ENCODE assay signal across 8 cellular contexts in genomic region chr14:35826952-35827416, GRCh38. TPM values are rescaled to one million over a fixed set of nuclear protein-coding genes. Genes with fewer than 3 reads are reported as not detected.
DNase-seq lines count a peak whose midpoint lies in the region; ATAC-seq and TF ChIP-seq lines count a peak whose summit lies in the region.

No MANE protein-coding gene starts in this region.

- no peak for TF ChIP-seq CTCF in GM23338 (conservative IDR thresholded peaks at IDR 0.05; ENCODE audit: low read depth in 2 of 2)
- TF ChIP-seq CTCF in VCaP (conservative IDR thresholded peaks at IDR 0.05) = no peak
- TF ChIP-seq CTCF in smooth muscle cell (IDR thresholded peaks at IDR 0.05; ENCODE audit: borderline replicate concordance, insufficient read depth, poor library complexity, severe bottlenecking) = no peak

- H3K4me3 Mint-ChIP-seq in GM23338 = peak overlapping the region; percentile 81

- H3F3A ChIP-seq in GM23338 (replicated peaks; ENCODE audit: low read depth) = peaks cover 3% of the 10 kb centered on the region; the same call in 1 of the 2 replicates
- no peaks in the 10 kb centered on the region for H3F3A ChIP-seq in smooth muscle cell (ENCODE audit: low read depth)

- H3K79me2 ChIP-seq in GM23338 (replicated peaks; ENCODE audit: insufficient read depth) (peaks cover 31% of the 10 kb centered on the region), smooth muscle cell (ENCODE audit: low read depth) (peaks cover 35% of the 10 kb centered on the region)

- no peaks in the 10 kb centered on the region for H3K9me2 ChIP-seq in GM23338 (ENCODE audit: insufficient read depth)

- H3K4me3 ChIP-seq in GM23338 = peak overlapping the region; percentile 93
- peak overlapping the region; percentile 76 for H3K4me3 ChIP-seq in right cardiac atrium (ENCODE audit: low read length)
- peak overlapping the region; percentile 89 for H3K4me3 ChIP-seq in smooth muscle cell

- H4K20me1 ChIP-seq in GM23338 (replicated peaks; ENCODE audit: insufficient read depth) (no peaks in the 10 kb centered on the region; the same call in 1 of the 2 replicates), smooth muscle cell (ENCODE audit: low read depth) (no peaks in the 10 kb centered on the region)

- H3K9ac ChIP-seq in smooth muscle cell (ENCODE audit: low read depth) = peak overlapping the region; percentile 56

- H3K9me3 ChIP-seq in right cardiac atrium (ENCODE audit: control insufficient read depth, low read length) (no peaks in the 10 kb centered on the region), smooth muscle cell (replicated peaks; ENCODE audit: low read depth) (no peaks in the 10 kb centered on the region)

- no peaks in the 10 kb centered on the region for H3K27me3 Mint-ChIP-seq in GM23338 (ENCODE audit: insufficient read depth, low read depth, poor library complexity)

- H3K4me1 ChIP-seq in GM23338 (ENCODE audit: insufficient read depth) (peaks cover 7% of the 10 kb centered on the region), right cardiac atrium (ENCODE audit: control insufficient read depth, insufficient read depth, low read length) (no peaks in the 10 kb centered on the region), smooth muscle cell (ENCODE audit: low read depth) (peaks cover 4% of the 10 kb centered on the region)

- DNase-seq in GM23338 (ENCODE audit: low spot score) (no peak), right cardiac atrium (no peak), smooth muscle cell (lab: John Stamatoyannopoulos, UW; ENCODE audit: unreplicated experiment) (no peak), NCI-H2171 treated with DMSO at 0.1 percent for 48 hours (lab: John Stamatoyannopoulos, UW) (no peak), hypothalamus (lab: John Stamatoyannopoulos, UW) (no peak), DMS 273 treated with DMSO at 0.1 percent for 48 hours (lab: John Stamatoyannopoulos, UW) (no peak)

- peaks cover 8% of the 10 kb centered on the region for H3K4me1 Mint-ChIP-seq in GM23338

- intact Hi-C loops in right cardiac atrium (cut with DNase I) = no loop called here

- no peak for ATAC-seq in GM23338
- no peak for ATAC-seq in right cardiac atrium
- no peak for ATAC-seq in GM19467 (IDR thresholded peaks at IDR 0.05; ENCODE audit: unreplicated experiment)

- peaks cover 3% of the 10 kb centered on the region; the same call in 2 of the 3 replicates for H3K9me3 Mint-ChIP-seq in GM23338

- WGBS in right cardiac atrium = 1% methylated on average over 11 of the region's 11 CpGs
- 4% methylated on average over 11 of the region's 11 CpGs for WGBS in smooth muscle cell (ENCODE audit: low lambda C conversion rate)

- peak overlapping the region; percentile 83; the same call in 1 of the 2 replicates for H3K27ac Mint-ChIP-seq in GM23338

- H3K36me3 ChIP-seq in GM23338 (ENCODE audit: insufficient read depth) = no peaks in the 10 kb centered on the region
- no peaks in the 10 kb centered on the region for H3K36me3 ChIP-seq in smooth muscle cell (ENCODE audit: low read depth)

- H3K27me3 ChIP-seq in GM23338 (ENCODE audit: insufficient read depth) = no peaks in the 10 kb centered on the region
- no peaks in the 10 kb centered on the region for H3K27me3 ChIP-seq in right cardiac atrium (ENCODE audit: control insufficient read depth, insufficient read depth)
- H3K27me3 ChIP-seq in smooth muscle cell (ENCODE audit: low read depth) = no peaks in the 10 kb centered on the region

- H2AFZ ChIP-seq in GM23338 = peak overlapping the region; percentile 99
- H2AFZ ChIP-seq in smooth muscle cell (ENCODE audit: low read depth) = peak overlapping the region; percentile 88

- H3K4me2 ChIP-seq in GM23338 (peak overlapping the region; percentile 80), smooth muscle cell (peak overlapping the region; percentile 97)

- peaks cover 8% of the 10 kb centered on the region for H3K36me3 Mint-ChIP-seq in GM23338 (ENCODE audit: low read depth)

- H3K27ac ChIP-seq in GM23338 (ENCODE audit: low read depth) = peak overlapping the region; percentile 92
- H3K27ac ChIP-seq in VCaP = peak overlapping the region; percentile 95
- H3K27ac ChIP-seq in right cardiac atrium (ENCODE audit: low read length) = peak overlapping the region; percentile 65
- peak overlapping the region; percentile 91 for H3K27ac ChIP-seq in smooth muscle cell (ENCODE audit: low read depth)

TF ChIP-seq in GM23338, 12 proteins besides CTCF, POLR2A, EP300 and RAD21 (continues in another document):
- TF ChIP-seq CREB1 (CRISPR knock-in tag; IDR thresholded peaks at IDR 0.05; ENCODE audit: low read depth) = no peak
- no peak for TF ChIP-seq NANOG (IDR thresholded peaks at IDR 0.05; ENCODE audit: borderline replicate concordance)
- no peak for TF ChIP-seq ZNF331 (CRISPR knock-in tag; IDR thresholded peaks at IDR 0.05; ENCODE audit: low read depth)
- no peak for TF ChIP-seq ETS1 (IDR thresholded peaks at IDR 0.05)
- no peak for TF ChIP-seq STAT1 (IDR thresholded peaks at IDR 0.05; ENCODE audit: unreplicated experiment)
- no peak for TF ChIP-seq POLR2AphosphoS5 (IDR thresholded peaks at IDR 0.05; ENCODE audit: low read depth)
- no peak for TF ChIP-seq ZNF114 (CRISPR knock-in tag; IDR thresholded peaks at IDR 0.05)
- no peak for TF ChIP-seq EZH2 (IDR thresholded peaks at IDR 0.05; ENCODE audit: low read depth, unreplicated experiment)
- no peak for TF ChIP-seq JUNB (IDR thresholded peaks at IDR 0.05; ENCODE audit: unreplicated experiment)
- TF ChIP-seq REST (IDR thresholded peaks at IDR 0.05; ENCODE audit: unreplicated experiment) = no peak
- TF ChIP-seq EZH2phosphoT487 (IDR thresholded peaks at IDR 0.05; ENCODE audit: unreplicated experiment) = no peak

RNA-seq across cellular contexts. Expression of gene BRMS1L, which starts 0.8 kb away (rescaled TPM):
- total RNA-seq in GM23338 (2014; rRNA removed; shearing (Covaris generic)) = 11.8 and 19.5 TPM in 2 replicates
- polyA plus RNA-seq in GM23338 (2016; fragmentation: Nextera tagmentation; extraction: Ambion mirVana) = 10.7 and 11.8 TPM in 2 replicates
- total RNA-seq in right cardiac atrium = 10 to 100 TPM; 14.2 to 15.8 (median 14.8) TPM
- 9.3 TPM for polyA plus RNA-seq in right cardiac atrium
- total RNA-seq in smooth muscle cell = 7.3 and 13.4 TPM in 2 replicates
- 7.9 and 8.8 TPM in 2 replicates for polyA plus RNA-seq in smooth muscle cell

RNA-seq across cellular contexts. Expression of gene RALGAPA1, which starts 17.9 kb away (rescaled TPM):
- total RNA-seq in GM23338 (2014; rRNA removed; shearing (Covaris generic)) = 26.0 and 27.3 TPM in 2 replicates
- polyA plus RNA-seq in GM23338 (2016; fragmentation: Nextera tagmentation; extraction: Ambion mirVana) = 20.2 and 21.9 TPM in 2 replicates
- total RNA-seq in right cardiac atrium = 10 to 100 TPM; 35.1 to 47.4 (median 41.2) TPM
- polyA plus RNA-seq in right cardiac atrium = 11.6 TPM
- 25.4 and 43.5 TPM in 2 replicates for total RNA-seq in smooth muscle cell
- 5.4 and 11.3 TPM in 2 replicates for polyA plus RNA-seq in smooth muscle cell
